ENCODE assay signal across 22 cellular contexts in the genomic region with DNA sequence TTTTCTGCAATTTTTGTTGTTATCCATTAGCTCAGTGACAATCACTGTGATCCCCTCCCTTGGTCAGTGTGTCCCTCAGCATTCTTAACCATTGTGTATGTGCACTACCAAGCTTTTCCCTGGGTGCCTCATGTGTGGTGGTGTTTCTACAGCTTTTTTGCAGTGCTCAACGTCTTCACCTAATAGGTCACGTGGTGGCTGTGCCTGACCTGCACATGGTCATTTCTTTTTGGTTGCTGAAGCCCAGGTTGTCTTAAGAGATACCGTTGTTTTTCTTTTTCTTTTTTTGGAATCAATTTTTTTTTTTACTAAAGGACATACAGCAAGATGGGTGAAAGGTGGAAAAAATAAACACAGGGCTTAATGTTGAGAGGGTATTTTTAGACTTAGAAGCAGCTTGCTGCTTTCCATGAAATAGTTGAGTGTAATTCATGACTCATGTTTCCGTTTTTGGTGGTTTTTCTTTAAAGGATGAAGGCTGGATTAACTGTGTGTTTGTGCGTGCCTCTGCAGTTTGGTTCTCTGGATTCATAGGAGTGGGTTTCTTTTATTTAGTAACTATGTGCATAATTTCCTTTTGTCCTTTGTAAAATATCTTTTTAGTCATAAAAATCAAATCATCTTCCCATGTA. TPM values are rescaled to one million over a fixed set of nuclear protein-coding genes. Genes with fewer than 3 reads are reported as not detected.
A peak's percentile ranks its signal among the peaks of the same experiment; 100 is the strongest.
DNase-seq lines count a peak whose midpoint lies in the region; ATAC-seq, FAIRE-seq and TF ChIP-seq lines count a peak whose summit lies in the region.
"Had no signal": no experiment of that assay in that cellular context is flagged by ENCODE, and none has a peak within 500 bp of the region (broad histone marks: within the 10 kb centered on the region; RNA-seq: fewer than 3 reads in every experiment).

No MANE protein-coding gene starts in this region.

- no peaks in the 10 kb centered on the region for H3K36me3 ChIP-seq in A673 (ENCODE audit: insufficient read depth, low read length, poor library complexity, severe bottlenecking)
- no peaks in the 10 kb centered on the region for H3K36me3 ChIP-seq in left lung
- no peaks in the 10 kb centered on the region for H3K36me3 ChIP-seq in kidney (ENCODE audit: control insufficient read depth in 1 of 2, insufficient read depth in 2 of 2, low read length in 2 of 2)
- H3K36me3 ChIP-seq: adrenal gland, heart right ventricle, ovary, Peyer's patch, WERI-Rb-1 had no signal

- H3K9me3 Mint-ChIP-seq in activated T-helper 1 cell treated with anti-CD3 and anti-CD28 coated beads, Interleukin-12 subunit alpha, Interleukin-12 subunit beta, Interleukin-2, Interleukin-4 antibody, amounts not matched to agents 30 ng/mL and 10 ng/mL and 1 ng/mL, durations not matched to agents 14 hours and 24 hours and 36 hours: no peaks in the 10 kb centered on the region

- no TSS peak for BruUV-seq in A673 (replicated peaks; lab: Mats Ljungman, UMichigan)

- no peak overlapping the region for H3K9ac ChIP-seq in kidney (ENCODE audit: low read length in 2 of 2)
- H3K9ac ChIP-seq: KMS-11 had no signal

- no peak overlapping the region for H3K27ac Mint-ChIP-seq in activated T-helper 1 cell treated with anti-CD3 and anti-CD28 coated beads, Interleukin-12 subunit alpha, Interleukin-12 subunit beta, Interleukin-2, Interleukin-4 antibody, amounts not matched to agents 30 ng/mL and 10 ng/mL and 1 ng/mL, durations not matched to agents 14 hours and 24 hours and 36 hours
- H3K27ac Mint-ChIP-seq: activated CD8-positive, alpha-beta T cell treated with anti-CD3 and anti-CD28 coated beads for 36 hours; activated T-helper 17 cell treated with anti-CD3 and anti-CD28 coated beads, Interleukin-2, amount 50 U/mL, for 72 hours; stimulated activated naive CD8-positive, alpha-beta T cell treated with anti-CD3 and anti-CD28 coated beads, Interleukin-15, Interleukin-2, amounts not matched to agents 100 ng/mL and 50 ng/mL, for 24 hours had no signal

- H3K27ac ChIP-seq in A673 (ENCODE audit: low read depth, low read length, poor library complexity, severe bottlenecking): no peak overlapping the region
- no peak overlapping the region for H3K27ac ChIP-seq in left lung
- H3K27ac ChIP-seq in kidney (ENCODE audit: low read depth in 2 of 2, low read length in 2 of 2): no peak overlapping the region
- H3K27ac ChIP-seq: adrenal gland, heart right ventricle, KMS-11, ovary, Peyer's patch, WERI-Rb-1 had no signal

- intact Hi-C loops in A673 (cut with micrococcal nuclease; ENCODE audit: unreplicated experiment): no loop called here
- intact Hi-C loops in left lung (cut with DNase I): no loop called here
- intact Hi-C loops in activated T-helper 1 cell treated with anti-CD3 and anti-CD28 coated beads, Interleukin-12 subunit alpha, Interleukin-12 subunit beta, Interleukin-2, Interleukin-4 antibody, amounts not matched to agents 30 ng/mL and 10 ng/mL and 1 ng/mL, durations not matched to agents 14 hours and 24 hours and 36 hours (cut with micrococcal nuclease): no loop called here
- intact Hi-C loops in kidney (cut with DNase I): no loop called here

- H3K4me1 Mint-ChIP-seq in activated T-helper 1 cell treated with anti-CD3 and anti-CD28 coated beads, Interleukin-12 subunit alpha, Interleukin-12 subunit beta, Interleukin-2, Interleukin-4 antibody, amounts not matched to agents 30 ng/mL and 10 ng/mL and 1 ng/mL, durations not matched to agents 14 hours and 24 hours and 36 hours (ENCODE audit: low read depth): no peaks in the 10 kb centered on the region
- H3K4me1 Mint-ChIP-seq: activated T-helper 17 cell treated with anti-CD3 and anti-CD28 coated beads, Interleukin-2, amount 50 U/mL, for 72 hours had no signal

- POLR2A ChIA-PET in A673 (lab: Charles Lee; ENCODE audit: low non-redundant PET): no interaction called here

- H3K36me3 Mint-ChIP-seq in activated T-helper 1 cell treated with anti-CD3 and anti-CD28 coated beads, Interleukin-12 subunit alpha, Interleukin-12 subunit beta, Interleukin-2, Interleukin-4 antibody, amounts not matched to agents 30 ng/mL and 10 ng/mL and 1 ng/mL, durations not matched to agents 14 hours and 24 hours and 36 hours (ENCODE audit: low read depth): no peaks in the 10 kb centered on the region

- FAIRE-seq in kidney (lab: Jason Lieb, UNC): no peak
- FAIRE-seq: colon had no signal

- DNase-seq in A673 (ENCODE audit: low spot score) (peak; percentile 2), HFF-Myc (ENCODE audit: extremely low read depth, low read depth) (peak; percentile 54), RPMI7951 (ENCODE audit: low read depth) (peak; percentile 49), fibroblast of pulmonary artery (ENCODE audit: low read depth) (peak; percentile 14), left lung (no peak), kidney (no peak)
- DNase-seq in activated T-helper 1 cell treated with anti-CD3 and anti-CD28 coated beads, Interleukin-12 subunit alpha, Interleukin-12 subunit beta, Interleukin-2, Interleukin-4 antibody, amounts not matched to agents 30 ng/mL and 10 ng/mL and 1 ng/mL, durations not matched to agents 14 hours and 24 hours and 36 hours (ENCODE audit: low spot score): no peak
- DNase-seq: activated CD8-positive, alpha-beta T cell treated with anti-CD3 and anti-CD28 coated beads for 36 hours; adrenal gland; COR-L47; heart right ventricle; kidney glomerular epithelial cell; NCI-H1694 treated with DMSO at 0.1 percent for 48 hours; NCI-H524; ovary; Peyer's patch; WERI-Rb-1 had no signal

- ATAC-seq in left lung (no peak), GM21717 (IDR thresholded peaks at IDR 0.05; ENCODE audit: unreplicated experiment) (no peak)
- ATAC-seq: activated CD8-positive, alpha-beta T cell treated with anti-CD3 and anti-CD28 coated beads for 36 hours; activated T-helper 17 cell treated with anti-CD3 and anti-CD28 coated beads, Interleukin-2, amount 50 U/mL, for 72 hours had no signal

- H3K27me3 ChIP-seq in A673 (replicated peaks; ENCODE audit: insufficient read depth, low read depth, low read length, poor library complexity): no peaks in the 10 kb centered on the region
- no peaks in the 10 kb centered on the region for H3K27me3 ChIP-seq in left lung
- H3K27me3 ChIP-seq: adrenal gland, heart right ventricle, ovary, Peyer's patch had no signal

- CTCF ChIA-PET in A673 (lab: Charles Lee): no interaction called here

- H3K4me1 ChIP-seq in A673 (ENCODE audit: insufficient read depth, low read length, poor library complexity, severe bottlenecking) (no peaks in the 10 kb centered on the region), left lung (no peaks in the 10 kb centered on the region), kidney (ENCODE audit: control insufficient read depth in 1 of 2, insufficient read depth in 1 of 2, low read depth in 1 of 2, low read length in 2 of 2) (peaks cover 0 to 5% of the 10 kb centered on the region in 2 donors)
- H3K4me1 ChIP-seq: adrenal gland, Peyer's patch had no signal

- TF ChIP-seq CTCF in A673 (conservative IDR thresholded peaks at IDR 0.05; ENCODE audit: low read depth, low read length) (no peak), HFF-Myc (IDR thresholded peaks at IDR 0.05; ENCODE audit: low read depth, low read length, missing control alignments) (no peak), fibroblast of pulmonary artery (IDR thresholded peaks at IDR 0.05; ENCODE audit: low read length, missing control alignments) (no peak), left lung (IDR thresholded peaks at IDR 0.05) (no peak), kidney (IDR thresholded peaks at IDR 0.05; ENCODE audit: borderline replicate concordance, extremely low read depth, insufficient read depth) (no peak)

- no peak overlapping the region for H3K4me3 Mint-ChIP-seq in activated T-helper 1 cell treated with anti-CD3 and anti-CD28 coated beads, Interleukin-12 subunit alpha, Interleukin-12 subunit beta, Interleukin-2, Interleukin-4 antibody, amounts not matched to agents 30 ng/mL and 10 ng/mL and 1 ng/mL, durations not matched to agents 14 hours and 24 hours and 36 hours
- H3K4me3 Mint-ChIP-seq: activated CD8-positive, alpha-beta T cell treated with anti-CD3 and anti-CD28 coated beads for 36 hours; activated T-helper 17 cell treated with anti-CD3 and anti-CD28 coated beads, Interleukin-2, amount 50 U/mL, for 72 hours; stimulated activated naive CD8-positive, alpha-beta T cell treated with anti-CD3 and anti-CD28 coated beads, Interleukin-15, Interleukin-2, amounts not matched to agents 100 ng/mL and 50 ng/mL, for 24 hours had no signal

- no peaks in the 10 kb centered on the region for H3K9me3 ChIP-seq in A673 (ENCODE audit: low read depth, low read length, poor library complexity, severe bottlenecking)
- H3K9me3 ChIP-seq in left lung: no peaks in the 10 kb centered on the region
- no peaks in the 10 kb centered on the region for H3K9me3 ChIP-seq in kidney (ENCODE audit: control insufficient read depth in 1 of 2, low read length in 2 of 2)
- H3K9me3 ChIP-seq: adrenal gland, heart right ventricle, ovary, Peyer's patch had no signal

- H3K27me3 Mint-ChIP-seq in activated T-helper 1 cell treated with anti-CD3 and anti-CD28 coated beads, Interleukin-12 subunit alpha, Interleukin-12 subunit beta, Interleukin-2, Interleukin-4 antibody, amounts not matched to agents 30 ng/mL and 10 ng/mL and 1 ng/mL, durations not matched to agents 14 hours and 24 hours and 36 hours (ENCODE audit: insufficient read depth): no peaks in the 10 kb centered on the region
- H3K27me3 Mint-ChIP-seq: activated T-helper 17 cell treated with anti-CD3 and anti-CD28 coated beads, Interleukin-2, amount 50 U/mL, for 72 hours; stimulated activated naive CD8-positive, alpha-beta T cell treated with anti-CD3 and anti-CD28 coated beads, Interleukin-15, Interleukin-2, amounts not matched to agents 100 ng/mL and 50 ng/mL, for 24 hours had no signal

- no peak overlapping the region for H3K4me3 ChIP-seq in A673 (ENCODE audit: low read depth, low read length, poor library complexity, severe bottlenecking)
- no peak overlapping the region for H3K4me3 ChIP-seq in HFF-Myc (replicated peaks; ENCODE audit: low read depth, low read length)
- H3K4me3 ChIP-seq in fibroblast of pulmonary artery (replicated peaks; ENCODE audit: low read depth, low read length): no peak overlapping the region
- no peak overlapping the region for H3K4me3 ChIP-seq in left lung
- no peak overlapping the region for H3K4me3 ChIP-seq in kidney (ENCODE audit: low read length in 2 of 2)
- H3K4me3 ChIP-seq: adrenal gland, heart right ventricle, ovary, Peyer's patch had no signal

RNA-seq across cellular contexts. Expression of a gene that starts 22.2 kb away (rescaled TPM):
- total RNA-seq in A673 (2021): not detected in 2 replicates
- not detected in 2 replicates for total RNA-seq in RPMI7951 (2014; rRNA removed; shearing (Covaris generic))
- total RNA-seq in left lung: 1 to 10 TPM in 1 of 2 donors, under 1 TPM in 1; 0.84 to 1.7 TPM
- not detected in 2 replicates for total RNA-seq in activated T-helper 1 cell treated with anti-CD3 and anti-CD28 coated beads, Interleukin-12 subunit alpha, Interleukin-12 subunit beta, Interleukin-2, Interleukin-4 antibody, amounts not matched to agents 30 ng/mL and 10 ng/mL and 1 ng/mL, durations not matched to agents 14 hours and 24 hours and 36 hours
- total RNA-seq in kidney: 3.1 TPM
- polyA plus RNA-seq in kidney (ENCODE audit: insufficient read depth, low read depth, low replicate concordance): 20.0 TPM
- total RNA-seq: activated CD8-positive, alpha-beta T cell treated with anti-CD3 and anti-CD28 coated beads for 36 hours; activated T-helper 17 cell treated with anti-CD3 and anti-CD28 coated beads, Interleukin-2, amount 50 U/mL, for 72 hours had no signal

Comparison
In these comparisons a context has a peak if more than half of its experiments do, and no peak if none do; other contexts are left out.
1. DNase-seq: peak in A673 (single experiment), HFF-Myc (single experiment), RPMI7951 (single experiment) and fibroblast of pulmonary artery (single experiment); none in left lung (0 of 2), activated T-helper 1 cell treated with anti-CD3 and anti-CD28 coated beads, Interleukin-12 subunit alpha, Interleukin-12 subunit beta, Interleukin-2, Interleukin-4 antibody, amounts not matched to agents 30 ng/mL and 10 ng/mL and 1 ng/mL, durations not matched to agents 14 hours and 24 hours and 36 hours (single experiment) and kidney (single experiment).